ENCODE assay signal across 8 cellular contexts in genomic region chr2:8678731-8679566, GRCh38. TPM values are rescaled to one million over a fixed set of nuclear protein-coding genes. Genes with fewer than 3 reads are reported as not detected.
DNase-seq lines count a peak whose midpoint lies in the region; TF ChIP-seq lines count a peak whose summit lies in the region.

No MANE protein-coding gene starts in this region.

- H3K9me3 ChIP-seq in H9 (ENCODE audit: control insufficient read depth, low read depth, low read length) (no peaks in the 10 kb centered on the region), MG63 (peaks cover 17% of the 10 kb centered on the region), neural cell (ENCODE audit: low read length) (peaks cover 10% of the 10 kb centered on the region), stomach smooth muscle (ENCODE audit: control insufficient read depth in 2 of 2, low read length in 2 of 2) (peaks cover 0 to 7% of the 10 kb centered on the region in 2 donors)

- H3K18ac ChIP-seq in H9 (ENCODE audit: insufficient read length, low read depth, low read length): peak overlapping the region; percentile 94

- no peak overlapping the region for H3K23ac ChIP-seq in H9 (ENCODE audit: insufficient read length, low read depth, low read length)

- H4K5ac ChIP-seq in H9 (ENCODE audit: insufficient read length, low read depth, low read length): no peak overlapping the region

- peak overlapping the region; percentile 60 for H2BK20ac ChIP-seq in H9 (ENCODE audit: low read depth, low read length, poor library complexity, severe bottlenecking)

- H4K91ac ChIP-seq in H9 (ENCODE audit: insufficient read length, low read depth, low read length): no peak overlapping the region

- H3K4me2 ChIP-seq in H9 (ENCODE audit: insufficient read depth, insufficient read length, low read length) (peak overlapping the region; percentile 65), neural cell (ENCODE audit: low read length) (peak overlapping the region; percentile 63)

- peak overlapping the region; percentile 67 to 82 for H3K4me3 Mint-ChIP-seq in H9

- H3K27me3 Mint-ChIP-seq in H9 (ENCODE audit: low read depth): peaks cover 41% of the 10 kb centered on the region

- no peaks in the 10 kb centered on the region for H3K79me1 ChIP-seq in H9 (ENCODE audit: insufficient read depth, low read depth, low read length, poor library complexity, severe bottlenecking)

- TF ChIP-seq CTCF in H9 (conservative IDR thresholded peaks at IDR 0.05) (no peak), fibroblast of villous mesenchyme (IDR thresholded peaks at IDR 0.05; ENCODE audit: insufficient read depth, low read depth, low read length) (no peak), neural cell (IDR thresholded peaks at IDR 0.05; ENCODE audit: poor library complexity, severe bottlenecking) (peak; percentile 11)

- H2BK12ac ChIP-seq in H9 (ENCODE audit: insufficient read length, low read depth, low read length): peak overlapping the region; percentile 65

- H3K36me3 ChIP-seq in MG63: peaks cover 5% of the 10 kb centered on the region; the same call in 1 of the 2 replicates
- no peaks in the 10 kb centered on the region for H3K36me3 ChIP-seq in neural cell (ENCODE audit: insufficient read depth, low read length)
- H3K36me3 ChIP-seq in stomach smooth muscle (ENCODE audit: control insufficient read depth in 2 of 2, insufficient read depth in 2 of 2, low read length in 2 of 2): no peaks in the 10 kb centered on the region

- H3K4me1 Mint-ChIP-seq in H9: peaks cover 40 to 49% of the 10 kb centered on the region in 2 experiments

- peak overlapping the region; percentile 56 for H3K4me3 ChIP-seq in MG63
- H3K4me3 ChIP-seq in fibroblast of villous mesenchyme (ENCODE audit: low read depth, low read length): peak overlapping the region; percentile 57
- H3K4me3 ChIP-seq in neural cell (ENCODE audit: low read length): peak overlapping the region; percentile 74
- peak overlapping the region; percentile 79 to 81 for H3K4me3 ChIP-seq in stomach smooth muscle (ENCODE audit: low read length in 2 of 2)

- H3K79me2 ChIP-seq in H9 (ENCODE audit: insufficient read depth, low read length): peaks cover 2% of the 10 kb centered on the region; the same call in 1 of the 2 replicates
- H3K79me2 ChIP-seq in neural cell (replicated peaks; ENCODE audit: insufficient read depth, low read length): peaks cover 13% of the 10 kb centered on the region

- no peaks in the 10 kb centered on the region for H4K20me1 ChIP-seq in H9 (ENCODE audit: control insufficient read depth, insufficient read depth, insufficient read length)
- no peaks in the 10 kb centered on the region for H4K20me1 ChIP-seq in neural cell (ENCODE audit: insufficient read depth)

- no peaks in the 10 kb centered on the region for H3K9me2 ChIP-seq in neural cell (ENCODE audit: insufficient read depth, low read length)

- peak; percentile 87 for TF ChIP-seq EP300 in neural cell (conservative IDR thresholded peaks at IDR 0.05; ENCODE audit: poor library complexity, severe bottlenecking)

- TF ChIP-seq POLR2A in Raji (IDR thresholded peaks at IDR 0.05; ENCODE audit: insufficient read depth, low read depth, low read length): peak; percentile 42; the same call in 1 of the 2 replicates

- H3K14ac ChIP-seq in H9 (ENCODE audit: insufficient read depth, low read length): peak overlapping the region; percentile 95

- no peak overlapping the region for H3K4ac ChIP-seq in H9 (ENCODE audit: low read depth, low read length)

- H4K8ac ChIP-seq in H9 (replicated peaks; ENCODE audit: insufficient read length, low read depth, low read length): no peak overlapping the region

- H3K27me3 ChIP-seq in H9 (ENCODE audit: insufficient read depth, low read length) (peaks cover 31% of the 10 kb centered on the region; the same call in 1 of the 2 replicates), MG63 (no peaks in the 10 kb centered on the region), neural cell (ENCODE audit: insufficient read depth, low read depth, low read length) (peaks cover 28% of the 10 kb centered on the region), stomach smooth muscle (ENCODE audit: control insufficient read depth in 1 of 2, insufficient read depth in 2 of 2, low read length in 2 of 2) (no peaks in the 10 kb centered on the region)

- H3K9me3 Mint-ChIP-seq in H9: peaks cover 19 to 25% of the 10 kb centered on the region in 2 experiments

- H3F3A ChIP-seq in neural cell (ENCODE audit: insufficient read depth, low read length, poor library complexity, severe bottlenecking): no peaks in the 10 kb centered on the region

- peak; percentile 4 for TF ChIP-seq RAD21 in neural cell (conservative IDR thresholded peaks at IDR 0.05)

- H3T11ph ChIP-seq in H9 (ENCODE audit: low read length): peak overlapping the region; percentile 10

- peaks cover 12 to 35% (median 26%) of the 10 kb centered on the region in 3 experiments for H3K36me3 Mint-ChIP-seq in H9 (ENCODE audit: insufficient read depth in 1 of 3, low read depth in 3 of 3)

- no CpG with 5 or more reads among the region's 91 CpGs for WGBS in H9 (ENCODE audit: extremely low coverage, insufficient read length, low lambda C conversion rate)

- peaks cover 39% of the 10 kb centered on the region for H3K23me2 ChIP-seq in H9 (ENCODE audit: insufficient read length, low read depth, low read length, poor library complexity, severe bottlenecking)

- DNase-seq in Daoy (ENCODE audit: low read depth): peak; percentile 98
- DNase-seq in H9: peak; percentile 93
- DNase-seq in MG63: peak; percentile 97
- peak; percentile 86 for DNase-seq in activated gamma-delta T cell (lab: John Stamatoyannopoulos, UW)
- DNase-seq in fibroblast of villous mesenchyme (ENCODE audit: low read depth): peak; percentile 90

- no peak overlapping the region for H2AK5ac ChIP-seq in H9 (ENCODE audit: insufficient read length, low read length)

- peak overlapping the region in 2 of 3 experiments; percentile 90 to 99; a peak in 4 of 7 replicates for H3K27ac Mint-ChIP-seq in H9

- no peak overlapping the region for H3K9ac ChIP-seq in H9 (ENCODE audit: extremely low read depth, insufficient read length, low read length)
- peak overlapping the region; percentile 67 for H3K9ac ChIP-seq in neural cell (ENCODE audit: low read length)
- peak overlapping the region; percentile 74 to 86 for H3K9ac ChIP-seq in stomach smooth muscle (ENCODE audit: low read length in 2 of 2)

- peak overlapping the region; percentile 82 for H2BK120ac ChIP-seq in H9 (ENCODE audit: low read depth, low read length, poor library complexity, severe bottlenecking)

- H2BK5ac ChIP-seq in H9 (ENCODE audit: insufficient read length, low read length): no peak overlapping the region

- no peak overlapping the region for H2BK15ac ChIP-seq in H9 (ENCODE audit: low read depth, low read length)

- no peaks in the 10 kb centered on the region for H3K4me1 ChIP-seq in H9 (ENCODE audit: insufficient read depth, low read length)
- H3K4me1 ChIP-seq in stomach smooth muscle (ENCODE audit: control insufficient read depth, insufficient read depth, low read length): peaks cover 43% of the 10 kb centered on the region

- H3K56ac ChIP-seq in H9 (ENCODE audit: insufficient read length, low read depth, low read length): no peak overlapping the region

- H2AFZ ChIP-seq in H9 (ENCODE audit: low read length) (no peak overlapping the region), neural cell (ENCODE audit: low read depth, low read length) (no peak overlapping the region)

- H3K27ac ChIP-seq in H9 (ENCODE audit: insufficient read length, low read depth, low read length): no peak overlapping the region
- H3K27ac ChIP-seq in neural cell (ENCODE audit: low read length): peak overlapping the region; percentile 64
- H3K27ac ChIP-seq in stomach smooth muscle (ENCODE audit: low read length): peak overlapping the region; percentile 96

TF ChIP-seq in neural cell, 6 proteins besides CTCF, POLR2A, EP300 and RAD21:
- TF ChIP-seq TAF1 (IDR thresholded peaks at IDR 0.05; ENCODE audit: low read depth): no peak
- peak; percentile 34 for TF ChIP-seq POLR2AphosphoS5 (IDR thresholded peaks at IDR 0.05)
- TF ChIP-seq MXI1 (conservative IDR thresholded peaks at IDR 0.05; ENCODE audit: poor library complexity, severe bottlenecking): no peak
- peak; percentile 17 for TF ChIP-seq REST (IDR thresholded peaks at IDR 0.05; ENCODE audit: borderline replicate concordance)
- no peak for TF ChIP-seq EZH2 (IDR thresholded peaks at IDR 0.05; ENCODE audit: borderline replicate concordance, insufficient read depth, low read length, poor library complexity, severe bottlenecking)
- TF ChIP-seq SMC3 (conservative IDR thresholded peaks at IDR 0.05; ENCODE audit: poor library complexity): no peak

RNA-seq across cellular contexts. Expression of gene ID2, which starts 2.9 kb away (rescaled TPM):
- 14.3 and 33.0 TPM in 2 replicates for total RNA-seq in Daoy (2014; rRNA removed; shearing (Covaris generic))
- total RNA-seq in H9 (2021) (48.0 and 48.6 TPM in 2 replicates), fibroblast of villous mesenchyme (31.2 and 118 TPM in 2 replicates)
- total RNA-seq in MG63 (2014; rRNA removed; shearing (Covaris generic); ENCODE audit: low replicate concordance): 64.1 and 77.3 TPM in 2 replicates
- polyA plus RNA-seq in neural cell: 61.5 and 71.6 TPM in 2 replicates
- 28.5 and 31.6 TPM in 2 replicates for polyA minus RNA-seq in neural cell
